Comparison of ENCODE assay signal across 26 cellular contexts in the genomic region with DNA sequence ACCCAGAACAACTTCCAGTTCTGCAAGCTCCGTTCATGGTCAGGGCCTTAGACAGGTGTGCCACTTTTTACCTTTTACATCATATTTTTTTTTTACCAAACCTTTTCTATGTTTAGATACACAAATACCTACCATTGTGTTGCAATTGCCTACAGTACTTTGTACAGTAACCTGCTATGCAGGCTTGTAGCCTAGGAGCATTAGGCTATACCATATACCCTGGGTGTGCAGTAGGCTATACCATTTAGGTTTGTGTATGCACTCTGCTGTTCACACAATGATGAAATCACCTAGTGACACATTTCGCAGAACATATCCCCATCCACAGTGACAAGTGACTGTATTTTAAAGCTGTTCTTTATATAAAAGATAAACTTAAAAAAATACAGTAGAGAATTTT. TPM values are rescaled to one million over a fixed set of nuclear protein-coding genes. Genes with fewer than 3 reads are reported as not detected.
DNase-seq lines count a peak whose midpoint lies in the region; ATAC-seq, FAIRE-seq and TF ChIP-seq lines count a peak whose summit lies in the region.
"Had no signal": no experiment of that assay in that cellular context is flagged by ENCODE, and none has a peak within 500 bp of the region (broad histone marks: within the 10 kb centered on the region; RNA-seq: fewer than 3 reads in every experiment).

No MANE protein-coding gene starts in this region.

- TF ChIP-seq CTCF in bronchial epithelial cell (IDR thresholded peaks at IDR 0.05; ENCODE audit: insufficient read depth, low read length, severe bottlenecking) (no peak), mucosa of descending colon (IDR thresholded peaks at IDR 0.05) (no peak), omental fat pad (IDR thresholded peaks at IDR 0.05) (no peak)

- no peaks in the 10 kb centered on the region for H3K9me3 ChIP-seq in mucosa of descending colon

- H3K27me3 ChIP-seq in bronchial epithelial cell (ENCODE audit: control insufficient read depth, insufficient read depth, low read length), result no peaks in the 10 kb centered on the region

- H3K4me3 ChIP-seq in bronchial epithelial cell (ENCODE audit: low read depth, low read length), result no peak overlapping the region
- H3K4me3 ChIP-seq in mucosa of descending colon, result no peak overlapping the region

- intact Hi-C loops in mucosa of descending colon (cut with DNase I, micrococcal nuclease), result no loop called here

- H3K36me3 ChIP-seq in bronchial epithelial cell (ENCODE audit: control insufficient read depth, insufficient read depth, low read length), result no peaks in the 10 kb centered on the region
- no peaks in the 10 kb centered on the region for H3K36me3 ChIP-seq in mucosa of descending colon (ENCODE audit: low read depth)

- peaks cover 3% of the 10 kb centered on the region for H3K4me1 ChIP-seq in mucosa of descending colon (ENCODE audit: low read depth)

- FAIRE-seq in HTR-8/SVneo (lab: Jason Lieb, UNC) (peak; percentile 9), bronchial epithelial cell (lab: Jason Lieb, UNC) (no peak)
- FAIRE-seq: GM19239, H1, RCC 7860 had no signal

- ATAC-seq in mucosa of descending colon (peak; percentile 87), omental fat pad (ENCODE audit: low FRiP score) (no peak)
- ATAC-seq: CD8-positive, alpha-beta T cell; HCT116 had no signal

- DNase-seq in DMS53 (lab: John Stamatoyannopoulos, UW) (peak; percentile 34), DMS53 treated with DMSO at 0.1 percent for 48 hours (lab: John Stamatoyannopoulos, UW; ENCODE audit: unreplicated experiment) (no peak), HTR-8/SVneo (ENCODE audit: insufficient read length, low spot score) (no peak), bronchial epithelial cell (ENCODE audit: low read depth) (peak; percentile 43), mucosa of descending colon (no peak), omental fat pad (ENCODE audit: low spot score) (no peak), HPDE6-E6E7 (ENCODE audit: extremely low spot score) (no peak), NCI-H446 treated with DMSO at 0.1 percent for 48 hours (lab: John Stamatoyannopoulos, UW) (no peak)
- DNase-seq: 8988T; AML-193; C1 segment of cervical spinal cord; CD8-positive, alpha-beta T cell; DMS153; GDM1; KG1; NCI-H1105; NCI-H146; NCI-H2029; NCI-H226; NCI-H524; NCI-H774; NK-92 treated with Interleukin-12 subunit alpha and Interleukin-12 subunit beta, amount 100 ng/mL, for 24 hours had no signal

RNA-seq across cellular contexts. Expression of a gene that starts 29.6 kb away (rescaled TPM):
- total RNA-seq in bronchial epithelial cell, result 19.0 and 27.8 TPM in 2 replicates
- total RNA-seq in mucosa of descending colon, result 10 to 100 TPM; 22.7 to 59.4 (median 44.9) TPM
- 10 to 100 TPM; 23.0 to 56.2 (median 28.3) TPM for total RNA-seq in omental fat pad

RNA-seq across cellular contexts. Expression of a gene that starts 29.8 kb away (rescaled TPM):
- total RNA-seq in bronchial epithelial cell, result 26.6 and 28.9 TPM in 2 replicates
- total RNA-seq in mucosa of descending colon, result 10 to 100 TPM; 39.4 to 44.3 (median 42.1) TPM
- 10 to 100 TPM; 20.0 to 56.0 (median 45.3) TPM for total RNA-seq in omental fat pad

Comparison
In these comparisons a context has a peak if more than half of its experiments do, and no peak if none do; other contexts are left out.
1. DNase-seq: peak in DMS53 (single experiment) and bronchial epithelial cell (single experiment); none in DMS53 treated with DMSO at 0.1 percent for 48 hours (single experiment), HTR-8/SVneo (single experiment), mucosa of descending colon (0 of 3), omental fat pad (single experiment), HPDE6-E6E7 (single experiment) and NCI-H446 treated with DMSO at 0.1 percent for 48 hours (single experiment).